ENCODE assay signal across 8 cellular contexts in genomic region chr11:110430267-110431211, GRCh38. TPM values are rescaled to one million over a fixed set of nuclear protein-coding genes. Genes with fewer than 3 reads are reported as not detected.
DNase-seq lines count a peak whose midpoint lies in the region; ATAC-seq and TF ChIP-seq lines count a peak whose summit lies in the region.

No MANE protein-coding gene starts in this region.

- peak overlapping the region; percentile 93 for H3K27ac Mint-ChIP-seq in activated naive CD4-positive, alpha-beta T cell treated with anti-CD3 and anti-CD28 coated beads, Interleukin-2, amount 10 ng/mL, durations not matched to agents 7 days and 5 days

- TF ChIP-seq CTCF in osteoblast (IDR thresholded peaks at IDR 0.05; ENCODE audit: extremely low read depth, low read depth, low read length): no peak

- H3K9me3 ChIP-seq in osteoblast (ENCODE audit: low read depth, low read length): no peaks in the 10 kb centered on the region

- H3K4me3 Mint-ChIP-seq in activated naive CD4-positive, alpha-beta T cell treated with anti-CD3 and anti-CD28 coated beads, Interleukin-2, amount 10 ng/mL, durations not matched to agents 7 days and 5 days: peak overlapping the region; percentile 96

- no peaks in the 10 kb centered on the region for H3K36me3 Mint-ChIP-seq in activated naive CD4-positive, alpha-beta T cell treated with anti-CD3 and anti-CD28 coated beads, Interleukin-2, amount 10 ng/mL, durations not matched to agents 7 days and 5 days

- no peaks in the 10 kb centered on the region for H3K9me3 Mint-ChIP-seq in activated naive CD4-positive, alpha-beta T cell treated with anti-CD3 and anti-CD28 coated beads, Interleukin-2, amount 10 ng/mL, durations not matched to agents 7 days and 5 days

- CTCF ChIA-PET in activated naive CD4-positive, alpha-beta T cell treated with anti-CD3 and anti-CD28 coated beads, Interleukin-2, amount 10 ng/mL, durations not matched to agents 7 days and 5 days (lab: Charles Lee): interaction anchor here (0.8 to 8.1 kb wide), 5 partner anchors 15 to 230 kb away, joined by 3 to 89 read pairs (median 3); no protein-coding TSS in a partner anchor

- H3K79me2 ChIP-seq in osteoblast (ENCODE audit: insufficient read depth, low read length): peaks cover 50% of the 10 kb centered on the region

- peaks cover 29% of the 10 kb centered on the region for H4K20me1 ChIP-seq in osteoblast (ENCODE audit: insufficient read depth, low read length)

- peaks cover 29% of the 10 kb centered on the region for H3K4me1 ChIP-seq in osteoblast (ENCODE audit: insufficient read depth, low read length)

- DNase-seq in stimulated activated CD4-positive, alpha-beta T cell treated with anti-CD3 and anti-CD28 coated beads, Interleukin-15, amount 100 ng/mL, for 48 hours (ENCODE audit: low read depth in 2 of 2): peak; percentile 4 to 11
- DNase-seq in stimulated activated CD4-positive, alpha-beta T cell treated with anti-CD3 and anti-CD28 coated beads, Interleukin-12 subunit alpha, Interleukin-12 subunit beta, amount 100 ng/mL, for 4 hours: no peak
- DNase-seq in NCI-H526 treated with DMSO at 0.1 percent for 48 hours (lab: John Stamatoyannopoulos, UW): peak; percentile 88
- peak; percentile 24 for DNase-seq in activated naive CD4-positive, alpha-beta T cell treated with anti-CD3 and anti-CD28 coated beads, Interleukin-2, amount 10 ng/mL, durations not matched to agents 7 days and 5 days
- peak in 34 of 42 donors; percentile 20 to 77 (median 48) for DNase-seq in head of caudate nucleus
- DNase-seq in osteoblast (ENCODE audit: insufficient read length, low spot score, missing footprints): peak; percentile 71
- DNase-seq in A172 (ENCODE audit: low spot score): no peak

- H3K36me3 ChIP-seq in osteoblast (ENCODE audit: insufficient read depth, low read length): no peaks in the 10 kb centered on the region

- H3K27me3 ChIP-seq in osteoblast (ENCODE audit: insufficient read depth, low read length): no peaks in the 10 kb centered on the region

- H3K4me2 ChIP-seq in osteoblast (ENCODE audit: insufficient read depth, low read length): peak overlapping the region; percentile 88

- peak; percentile 28 for ATAC-seq in HG02884 (IDR thresholded peaks at IDR 0.05; ENCODE audit: unreplicated experiment)

- H3K27ac ChIP-seq in osteoblast (ENCODE audit: low read depth, low read length): peak overlapping the region; percentile 88

- H3K4me1 Mint-ChIP-seq in activated naive CD4-positive, alpha-beta T cell treated with anti-CD3 and anti-CD28 coated beads, Interleukin-2, amount 10 ng/mL, durations not matched to agents 7 days and 5 days: peaks cover 45% of the 10 kb centered on the region

- intact Hi-C loops in head of caudate nucleus (cut with DNase I): loop anchor here (10.0 kb wide), 2 partner anchors 136 to 226 kb away; partner anchors contain the start of gene RDX

- peak overlapping the region; percentile 86 for H3K4me3 ChIP-seq in osteoblast (ENCODE audit: insufficient read depth, low read length)

- no peaks in the 10 kb centered on the region for H3K27me3 Mint-ChIP-seq in activated naive CD4-positive, alpha-beta T cell treated with anti-CD3 and anti-CD28 coated beads, Interleukin-2, amount 10 ng/mL, durations not matched to agents 7 days and 5 days

- peak overlapping the region; percentile 91 for H2AFZ ChIP-seq in osteoblast (ENCODE audit: low read length)

RNA-seq across cellular contexts. Expression of gene FDX1, which starts 0.8 kb away (rescaled TPM):
- 9.0 and 9.7 TPM in 2 replicates for total RNA-seq in osteoblast
- 10.9 and 12.3 TPM in 2 replicates for total RNA-seq in A172 (2014; rRNA removed; shearing (Covaris generic))

Comparison
In these comparisons a context has a peak if more than half of its experiments do, and no peak if none do; other contexts are left out.
1. DNase-seq: peak in stimulated activated CD4-positive, alpha-beta T cell treated with anti-CD3 and anti-CD28 coated beads, Interleukin-15, amount 100 ng/mL, for 48 hours (2 of 2), NCI-H526 treated with DMSO at 0.1 percent for 48 hours (single experiment), activated naive CD4-positive, alpha-beta T cell treated with anti-CD3 and anti-CD28 coated beads, Interleukin-2, amount 10 ng/mL, durations not matched to agents 7 days and 5 days (single experiment), head of caudate nucleus (34 of 42) and osteoblast (single experiment); none in stimulated activated CD4-positive, alpha-beta T cell treated with anti-CD3 and anti-CD28 coated beads, Interleukin-12 subunit alpha, Interleukin-12 subunit beta, amount 100 ng/mL, for 4 hours (single experiment) and A172 (single experiment).